Comparison of ENCODE assay signal across 10 cellular contexts in the genomic region with DNA sequence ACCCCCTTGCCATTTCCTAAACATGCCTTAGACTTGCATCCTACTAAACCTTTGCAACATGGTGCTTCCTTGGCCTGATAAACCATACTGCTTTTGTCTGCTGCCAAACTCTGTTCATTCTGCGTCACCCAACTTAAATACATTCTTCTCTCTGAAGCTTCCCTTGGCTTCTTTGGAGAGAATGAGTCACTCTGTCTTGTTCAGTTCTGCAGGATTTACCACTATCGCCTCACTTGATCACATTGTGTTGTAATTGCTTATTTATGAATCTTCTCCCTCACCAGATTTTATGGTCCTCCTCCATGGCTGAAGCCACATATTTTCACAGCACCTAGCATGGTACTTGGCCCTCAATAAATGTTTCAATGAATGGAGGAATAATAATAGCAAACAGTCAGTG. TPM values are rescaled to one million over a fixed set of nuclear protein-coding genes. Genes with fewer than 3 reads are reported as not detected.
A peak's percentile ranks its signal among the peaks of the same experiment; 100 is the strongest.
DNase-seq lines count a peak whose midpoint lies in the region; ATAC-seq, FAIRE-seq and TF ChIP-seq lines count a peak whose summit lies in the region.
"Had no signal": no experiment of that assay in that cellular context is flagged by ENCODE, and none has a peak within 500 bp of the region (broad histone marks: within the 10 kb centered on the region; RNA-seq: fewer than 3 reads in every experiment).

No MANE protein-coding gene starts in this region.

- peaks cover 9% of the 10 kb centered on the region for H3K4me1 ChIP-seq in muscle layer of colon (ENCODE audit: insufficient read depth, low read length)

- ATAC-seq in GM21529 (IDR thresholded peaks at IDR 0.05; ENCODE audit: unreplicated experiment) (no peak), HG02885 (IDR thresholded peaks at IDR 0.05; ENCODE audit: poor library complexity, unreplicated experiment) (no peak), HG03175 (IDR thresholded peaks at IDR 0.05; ENCODE audit: unreplicated experiment) (no peak)

- H3K36me3 ChIP-seq in bronchial epithelial cell (ENCODE audit: control insufficient read depth, insufficient read depth, low read length) (no peaks in the 10 kb centered on the region), muscle layer of colon (ENCODE audit: insufficient read depth, low read length) (no peaks in the 10 kb centered on the region)

- H3K4me3 ChIP-seq in bronchial epithelial cell (ENCODE audit: low read depth, low read length) (no peak overlapping the region), muscle layer of colon (ENCODE audit: low read depth in 1 of 2, low read length in 2 of 2) (no peak overlapping the region)

- H3K27me3 ChIP-seq in bronchial epithelial cell (ENCODE audit: control insufficient read depth, insufficient read depth, low read length) (no peaks in the 10 kb centered on the region), muscle layer of colon (ENCODE audit: control insufficient read depth in 1 of 2, insufficient read depth in 2 of 2, low read length in 2 of 2) (no peaks in the 10 kb centered on the region)

- H3K27ac ChIP-seq in muscle layer of colon (ENCODE audit: low read depth, low read length) = peak overlapping the region; percentile 48

- no peak for TF ChIP-seq CTCF in bronchial epithelial cell (IDR thresholded peaks at IDR 0.05; ENCODE audit: insufficient read depth, low read length, severe bottlenecking)

- no peaks in the 10 kb centered on the region for H3K9me3 ChIP-seq in muscle layer of colon (ENCODE audit: low read length)

- DNase-seq in ELR (ENCODE audit: low read depth) (peak; percentile 94), NCI-H446 treated with DMSO at 0.1 percent for 48 hours (lab: John Stamatoyannopoulos, UW) (peak; percentile 39), bronchial epithelial cell (ENCODE audit: low read depth) (peak; percentile 93), anterior cingulate cortex (lab: John Stamatoyannopoulos, UW) (no peak)
- DNase-seq: activated gamma-delta T cell treated with Interleukin-2 at 50 U/mL for 16 hours, NCI-H524 treated with DMSO at 0.1 percent for 48 hours had no signal

- FAIRE-seq in bronchial epithelial cell (lab: Jason Lieb, UNC) = peak; percentile 82

- H3K9ac ChIP-seq in muscle layer of colon (ENCODE audit: low read length) = no peak overlapping the region

RNA-seq across cellular contexts. Expression of a gene that starts 21.7 kb away (rescaled TPM):
- total RNA-seq in bronchial epithelial cell = 17.6 and 18.6 TPM in 2 replicates

RNA-seq across cellular contexts. Expression of a gene that starts 27.6 kb away (rescaled TPM):
- total RNA-seq in bronchial epithelial cell = 1.1 and 1.7 TPM in 2 replicates

RNA-seq across cellular contexts. Expression of a gene that starts 58.4 kb away (rescaled TPM):
- total RNA-seq in bronchial epithelial cell = not detected in 2 replicates

Comparison
In these comparisons a context has a peak if more than half of its experiments do, and no peak if none do; other contexts are left out.
1. DNase-seq: peak in ELR (single experiment), NCI-H446 treated with DMSO at 0.1 percent for 48 hours (single experiment) and bronchial epithelial cell (single experiment); none in anterior cingulate cortex (0 of 58).